In genomic region chr2:151408788-151409600, GRCh38 we compare ENCODE assay signal across 8 cellular contexts. TPM values are rescaled to one million over a fixed set of nuclear protein-coding genes. Genes with fewer than 3 reads are reported as not detected.
A peak's percentile ranks its signal among the peaks of the same experiment; 100 is the strongest.
DNase-seq lines count a peak whose midpoint lies in the region; ATAC-seq and TF ChIP-seq lines count a peak whose summit lies in the region.

No MANE protein-coding gene starts in this region.

- H3K4me3 ChIP-seq in GM12865 (ENCODE audit: low read depth, low read length): peak overlapping the region; percentile 93
- H3K4me3 ChIP-seq in SK-N-MC: peak overlapping the region; percentile 94
- peak overlapping the region; percentile 91 for H3K4me3 ChIP-seq in fibroblast of villous mesenchyme (ENCODE audit: low read depth, low read length)
- H3K4me3 ChIP-seq in skeletal muscle cell (ENCODE audit: low read depth, low read length): peak overlapping the region; percentile 100

- DNase-seq in GM12865 (ENCODE audit: low read depth) (no peak), SK-N-MC (ENCODE audit: low read depth, low spot score) (no peak), fibroblast of villous mesenchyme (ENCODE audit: low read depth) (no peak), skeletal muscle cell (ENCODE audit: low read depth) (no peak), RPMI8226 (no peak), EL (no peak)

- H3K36me3 ChIP-seq in SK-N-MC (ENCODE audit: insufficient read depth, low read length): peaks cover 31% of the 10 kb centered on the region

- no peaks in the 10 kb centered on the region for H3K9me3 ChIP-seq in SK-N-MC (ENCODE audit: low read depth, low read length)

- TF ChIP-seq CTCF in GM12865 (IDR thresholded peaks at IDR 0.05; ENCODE audit: insufficient read depth, low read depth, low read length, missing control alignments): no peak
- TF ChIP-seq CTCF in fibroblast of villous mesenchyme (IDR thresholded peaks at IDR 0.05; ENCODE audit: insufficient read depth, low read depth, low read length): no peak

- ATAC-seq in HG03175 (IDR thresholded peaks at IDR 0.05; ENCODE audit: unreplicated experiment) (no peak), GM21717 (IDR thresholded peaks at IDR 0.05; ENCODE audit: unreplicated experiment) (no peak)

- H3K9ac ChIP-seq in SK-N-MC (ENCODE audit: insufficient read length): no peak overlapping the region

- peak overlapping the region; percentile 40; the same call in 1 of the 2 replicates for H3K27ac ChIP-seq in SK-N-MC

RNA-seq across cellular contexts. Expression of gene RIF1, which starts 0.7 kb away (rescaled TPM):
- total RNA-seq in fibroblast of villous mesenchyme: 43.8 and 51.0 TPM in 2 replicates

RNA-seq across cellular contexts. Expression of gene TNFAIP6, which starts 51.6 kb away (rescaled TPM):
- 13.2 and 14.2 TPM in 2 replicates for total RNA-seq in fibroblast of villous mesenchyme
